ENCODE assay signal across 30 cellular contexts in the genomic region with DNA sequence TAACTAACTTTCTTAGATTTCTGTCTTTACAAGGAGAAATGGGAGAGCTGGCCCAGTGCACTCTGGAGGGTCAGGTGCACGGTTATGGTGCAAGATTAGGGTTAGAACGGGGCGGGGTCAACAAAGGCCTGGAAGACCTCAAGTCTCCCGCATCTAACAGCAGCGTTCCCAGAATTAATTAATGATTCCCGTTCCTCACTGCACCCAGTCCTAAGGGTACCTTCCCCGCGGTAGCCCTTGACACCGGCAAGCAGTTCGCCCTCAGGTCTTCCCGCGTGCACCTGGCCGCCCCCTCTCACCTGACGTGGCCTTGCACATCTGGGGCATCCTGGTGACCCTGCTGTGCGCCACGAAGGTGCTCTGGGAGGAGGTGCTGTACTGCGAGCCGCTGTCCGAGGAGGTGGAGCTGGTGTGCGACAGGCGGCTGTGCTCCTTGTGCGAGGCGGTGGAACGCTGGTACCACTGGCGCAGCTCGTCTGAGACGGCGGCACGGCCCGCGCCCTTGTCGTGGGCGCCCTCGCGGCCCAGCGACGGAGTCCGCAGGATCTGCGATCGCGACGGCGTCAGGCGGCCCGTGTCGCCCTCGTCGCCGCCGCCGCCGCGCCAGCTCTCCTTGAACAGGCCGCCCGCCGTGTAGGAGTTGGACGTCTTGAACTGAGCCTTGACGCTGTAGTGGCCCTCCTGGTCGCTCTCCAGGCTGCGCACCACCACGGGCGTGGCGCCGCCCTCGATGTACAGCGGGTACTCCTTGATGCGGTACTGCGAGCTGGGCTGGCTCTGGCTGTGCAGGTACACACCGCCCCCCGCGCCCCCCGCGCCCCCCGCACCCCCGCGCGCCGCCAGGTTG.
"Had no signal": no experiment of that assay in that cellular context is flagged by ENCODE, and none has a peak within 500 bp of the region (broad histone marks: within the 10 kb centered on the region; RNA-seq: fewer than 3 reads in every experiment).

No MANE protein-coding gene starts in this region.

- H3K9me3 ChIP-seq: esophagus muscularis mucosa, gastroesophageal sphincter, heart left ventricle, left ventricle myocardium inferior, lower lobe of right lung, pancreas, suprapubic skin, transverse colon, upper lobe of right lung, uterus had no signal

- H3K27ac Mint-ChIP-seq: stimulated activated naive CD8-positive, alpha-beta T cell treated with anti-CD3 and anti-CD28 coated beads, Interleukin-15, Interleukin-2, amounts not matched to agents 100 ng/mL and 50 ng/mL, for 24 hours had no signal

- H3K4me3 Mint-ChIP-seq: naive thymus-derived CD8-positive, alpha-beta T cell; nephron progenitor cell; stimulated activated naive CD8-positive, alpha-beta T cell treated with anti-CD3 and anti-CD28 coated beads, Interleukin-15, Interleukin-2, amounts not matched to agents 100 ng/mL and 50 ng/mL, for 24 hours had no signal

- H3K27me3 ChIP-seq: esophagus muscularis mucosa, foreskin keratinocyte, gastroesophageal sphincter, heart left ventricle, pancreas, suprapubic skin, transverse colon, upper lobe of right lung, uterus had no signal

- H3K27ac ChIP-seq: coronary artery, esophagus muscularis mucosa, foreskin keratinocyte, gastroesophageal sphincter, heart left ventricle, left ventricle myocardium inferior, lower lobe of right lung, pancreas, suprapubic skin, transverse colon, upper lobe of right lung, uterus had no signal

- H3K4me1 ChIP-seq: pancreas, uterus had no signal

- H3K9me3 Mint-ChIP-seq: naive thymus-derived CD8-positive, alpha-beta T cell; nephron progenitor cell; stimulated activated naive CD8-positive, alpha-beta T cell treated with anti-CD3 and anti-CD28 coated beads, Interleukin-15, Interleukin-2, amounts not matched to agents 100 ng/mL and 50 ng/mL, for 24 hours had no signal

- ATAC-seq: foreskin keratinocyte; gastroesophageal sphincter; heart left ventricle; left colon; lower lobe of right lung; naive thymus-derived CD8-positive, alpha-beta T cell; pancreas; sciatic nerve; upper lobe of right lung had no signal

- H3K36me3 ChIP-seq: uterus had no signal

- FAIRE-seq: endothelial cell of umbilical vein, islet of Langerhans, pancreas had no signal

- H3K4me3 ChIP-seq: coronary artery, esophagus muscularis mucosa, gastroesophageal sphincter, heart left ventricle, left ventricle myocardium inferior, lower lobe of right lung, pancreas, smooth muscle cell, suprapubic skin, transverse colon, upper lobe of right lung, uterus had no signal

- H3K4me2 ChIP-seq: smooth muscle cell had no signal

- H3K27me3 Mint-ChIP-seq: naive thymus-derived CD8-positive, alpha-beta T cell; stimulated activated naive CD8-positive, alpha-beta T cell treated with anti-CD3 and anti-CD28 coated beads, Interleukin-15, Interleukin-2, amounts not matched to agents 100 ng/mL and 50 ng/mL, for 24 hours had no signal

- DNase-seq: dermis blood vessel endothelial cell; effector memory CD4-positive, alpha-beta T cell; foreskin keratinocyte; heart left ventricle; hippocampal formation; kidney glomerular epithelial cell; left colon; left ventricle myocardium inferior; lower lobe of right lung; naive thymus-derived CD8-positive, alpha-beta T cell; nephron progenitor cell; occipital lobe; retina; stimulated activated CD4-positive, alpha-beta T cell treated with anti-CD3 and anti-CD28 coated beads, Interleukin-12 subunit alpha, Interleukin-12 subunit beta, amount 100 ng/mL, for 4 hours; stimulated activated CD4-positive, alpha-beta T cell treated with anti-CD3 and anti-CD28 coated beads, Interleukin-1b, Interleukin-23, amount 100 ng/mL, for 48 hours; stimulated activated CD4-positive, alpha-beta T cell treated with anti-CD3 and anti-CD28 coated beads, Interleukin-4, amount 100 ng/mL, for 1 hour; stimulated activated CD8-positive, alpha-beta memory T cell treated with anti-CD3 and anti-CD28 coated beads, Interleukin-4, amount 100 ng/mL, for 48 hours; transverse colon; upper lobe of right lung; uterus had no signal
